ENCODE assay signal across 9 cellular contexts in genomic region chr2:144453039-144453336, GRCh38.
DNase-seq lines count a peak whose midpoint lies in the region; ATAC-seq and TF ChIP-seq lines count a peak whose summit lies in the region.
"Had no signal": no experiment of that assay in that cellular context is flagged by ENCODE, and none has a peak within 500 bp of the region (broad histone marks: within the 10 kb centered on the region; RNA-seq: fewer than 3 reads in every experiment).

No MANE protein-coding gene starts in this region.

- H4K20me1 ChIP-seq in HCT116 (ENCODE audit: insufficient read depth) = no peaks in the 10 kb centered on the region

- no peak for TF ChIP-seq RAD21 in HCT116 (IDR thresholded peaks at IDR 0.05; ENCODE audit: low read depth)

- H3K36me3 Mint-ChIP-seq in immature natural killer cell = no peaks in the 10 kb centered on the region

- CTCF ChIA-PET in HCT116 (lab: Charles Lee) = interaction anchor here (0.5 kb wide), 1 partner anchor 76 kb away, joined by 3 read pairs; no protein-coding TSS in a partner anchor

- H3K9ac ChIP-seq in HCT116 (ENCODE audit: low read length) = no peak overlapping the region

- WGBS in spleen, 5 donors = 34 to 43% (median 39%) methylated on average over 4 of the region's 4 CpGs

- peak overlapping the region; percentile 41; the same call in 1 of the 2 replicates for H3K4me2 ChIP-seq in HCT116 (ENCODE audit: low read length)

- H3K36me3 ChIP-seq in HCT116 (ENCODE audit: control insufficient read depth in 1 of 2, insufficient read depth in 2 of 2, low read length in 2 of 2) (no peaks in the 10 kb centered on the region), spleen (peaks cover 0 to 5% (median 0%) of the 10 kb centered on the region in 6 donors)

- no peaks in the 10 kb centered on the region for H3K27me3 ChIP-seq in HCT116 (ENCODE audit: insufficient read depth, low read length)
- no peaks in the 10 kb centered on the region for H3K27me3 ChIP-seq in spleen (replicated peaks in 1 of 7)

- H2AFZ ChIP-seq in HCT116 (ENCODE audit: low read depth, low read length, poor library complexity, severe bottlenecking) = peak overlapping the region; percentile 40

- no peaks in the 10 kb centered on the region for H3K9me3 Mint-ChIP-seq in immature natural killer cell

- peaks cover 2 to 5% (median 3%) of the 10 kb centered on the region in 3 donors for H3K27me3 Mint-ChIP-seq in immature natural killer cell (ENCODE audit: low read depth in 3 of 3)

- POLR2A ChIA-PET in HCT116 (lab: Charles Lee) = no interaction called here

- RAD21 ChIA-PET in HCT116 (lab: Charles Lee; ENCODE audit: low non-redundant PET in 1 of 2, low total read pairs in 2 of 2, uncharacterized antibody in 2 of 2, unreplicated experiment in 2 of 2) = no interaction called here

- TF ChIP-seq POLR2A in HCT116 (IDR thresholded peaks at IDR 0.05; ENCODE audit: borderline replicate concordance, extremely low read depth, insufficient read depth, insufficient read length) (no peak), spleen (IDR thresholded peaks at IDR 0.05) (no peak)

- H3K9me2 ChIP-seq in HCT116 (ENCODE audit: insufficient read depth) = no peaks in the 10 kb centered on the region

- no peak for TF ChIP-seq CTCF in HCT116 (IDR thresholded peaks at IDR 0.05 in 2 of 3, conservative IDR thresholded peaks at IDR 0.05 in 1 of 3; ENCODE audit: borderline replicate concordance in 1 of 3, insufficient read depth in 1 of 3, low read depth in 2 of 3, low read length in 2 of 3)
- no peak for TF ChIP-seq CTCF in spleen (IDR thresholded peaks at IDR 0.05 in 8 of 11, conservative IDR thresholded peaks at IDR 0.05 in 3 of 11)

- DNase-seq in HCT116 (ENCODE audit: low read depth, low spot score) (no peak), astrocyte of the hippocampus (ENCODE audit: low read depth, low spot score) (peak; percentile 52), immature natural killer cell (no peak), spleen (no peak), NCI-H524 treated with DMSO at 0.1 percent for 48 hours (lab: John Stamatoyannopoulos, UW) (no peak), SIG-M5 (lab: John Stamatoyannopoulos, UW) (no peak), NCI-H748 (lab: John Stamatoyannopoulos, UW; ENCODE audit: unreplicated experiment) (no peak)
- DNase-seq: cortex of kidney had no signal

- peaks cover 96 to 99% of the 10 kb centered on the region in 2 donors for H3K4me1 Mint-ChIP-seq in immature natural killer cell

- H3K4me3 ChIP-seq in HCT116 (replicated peaks in 1 of 2; ENCODE audit: low read depth in 1 of 2, low read length in 2 of 2) (no peak overlapping the region), spleen (peak overlapping the region in 2 of 8 donors; percentile 19 to 48)

- intact Hi-C loops in HCT116 (cut with micrococcal nuclease) = no loop called here
- intact Hi-C loops in spleen (cut with DNase I; ENCODE audit: low total_unique reads) = no loop called here

- H3K27ac ChIP-seq in HCT116 (ENCODE audit: low read depth, low read length) (no peak overlapping the region), spleen (peak overlapping the region; percentile 16 to 84 (median 76))

- no peaks in the 10 kb centered on the region for H3K9me3 ChIP-seq in HCT116 (ENCODE audit: control insufficient read depth in 1 of 2, insufficient read depth in 1 of 2, low read depth in 1 of 2, low read length in 2 of 2)
- H3K9me3 ChIP-seq in spleen = no peaks in the 10 kb centered on the region

- peak overlapping the region in 4 of 6 donors; percentile 93 to 99 (median 97) for H3K27ac Mint-ChIP-seq in immature natural killer cell

- H3K4me1 ChIP-seq in HCT116 (ENCODE audit: control insufficient read depth in 1 of 2, insufficient read depth in 2 of 2, low read length in 2 of 2) (no peaks in the 10 kb centered on the region), spleen (peaks cover 48 to 100% (median 91%) of the 10 kb centered on the region in 6 donors)

- ATAC-seq in HCT116 (no peak), HG02610 (IDR thresholded peaks at IDR 0.05; ENCODE audit: unreplicated experiment) (no peak)

- no peaks in the 10 kb centered on the region for H3K79me2 ChIP-seq in HCT116 (ENCODE audit: insufficient read depth, low read length)

- peak overlapping the region; percentile 72 to 91 (median 84) for H3K4me3 Mint-ChIP-seq in immature natural killer cell

- BruUV-seq in HCT116 (replicated peaks; lab: Mats Ljungman, UMichigan) = no TSS peak

TF ChIP-seq in HCT116, 20 proteins besides CTCF, POLR2A, EP300 and RAD21:
- TF ChIP-seq ZNF274 (IDR thresholded peaks at IDR 0.05; ENCODE audit: low read depth, low read length) = no peak
- TF ChIP-seq ELF1 (IDR thresholded peaks at IDR 0.05; ENCODE audit: borderline replicate concordance, low read depth) = no peak
- TF ChIP-seq ZBTB33 (IDR thresholded peaks at IDR 0.05; ENCODE audit: extremely low read depth, insufficient replicate concordance, low read length) = no peak
- TF ChIP-seq TCF7L2 (IDR thresholded peaks at IDR 0.05; ENCODE audit: borderline replicate concordance, extremely low read depth, insufficient read depth, insufficient read length) = no peak
- TF ChIP-seq, protein P1, sequence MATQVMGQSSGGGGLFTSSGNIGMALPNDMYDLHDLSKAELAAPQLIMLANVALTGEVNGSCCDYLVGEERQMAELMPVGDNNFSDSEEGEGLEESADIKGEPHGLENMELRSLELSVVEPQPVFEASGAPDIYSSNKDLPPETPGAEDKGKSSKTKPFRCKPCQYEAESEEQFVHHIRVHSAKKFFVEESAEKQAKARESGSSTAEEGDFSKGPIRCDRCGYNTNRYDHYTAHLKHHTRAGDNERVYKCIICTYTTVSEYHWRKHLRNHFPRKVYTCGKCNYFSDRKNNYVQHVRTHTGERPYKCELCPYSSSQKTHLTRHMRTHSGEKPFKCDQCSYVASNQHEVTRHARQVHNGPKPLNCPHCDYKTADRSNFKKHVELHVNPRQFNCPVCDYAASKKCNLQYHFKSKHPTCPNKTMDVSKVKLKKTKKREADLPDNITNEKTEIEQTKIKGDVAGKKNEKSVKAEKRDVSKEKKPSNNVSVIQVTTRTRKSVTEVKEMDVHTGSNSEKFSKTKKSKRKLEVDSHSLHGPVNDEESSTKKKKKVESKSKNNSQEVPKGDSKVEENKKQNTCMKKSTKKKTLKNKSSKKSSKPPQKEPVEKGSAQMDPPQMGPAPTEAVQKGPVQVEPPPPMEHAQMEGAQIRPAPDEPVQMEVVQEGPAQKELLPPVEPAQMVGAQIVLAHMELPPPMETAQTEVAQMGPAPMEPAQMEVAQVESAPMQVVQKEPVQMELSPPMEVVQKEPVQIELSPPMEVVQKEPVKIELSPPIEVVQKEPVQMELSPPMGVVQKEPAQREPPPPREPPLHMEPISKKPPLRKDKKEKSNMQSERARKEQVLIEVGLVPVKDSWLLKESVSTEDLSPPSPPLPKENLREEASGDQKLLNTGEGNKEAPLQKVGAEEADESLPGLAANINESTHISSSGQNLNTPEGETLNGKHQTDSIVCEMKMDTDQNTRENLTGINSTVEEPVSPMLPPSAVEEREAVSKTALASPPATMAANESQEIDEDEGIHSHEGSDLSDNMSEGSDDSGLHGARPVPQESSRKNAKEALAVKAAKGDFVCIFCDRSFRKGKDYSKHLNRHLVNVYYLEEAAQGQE (IDR thresholded peaks at IDR 0.05; ENCODE audit: low read depth) = no peak
- TF ChIP-seq SIN3A (IDR thresholded peaks at IDR 0.05; ENCODE audit: low read depth) = no peak
- no peak for TF ChIP-seq JUND (IDR thresholded peaks at IDR 0.05)
- no peak for TF ChIP-seq EZH2phosphoT487 (IDR thresholded peaks at IDR 0.05; ENCODE audit: borderline replicate concordance)
